Comparison of ENCODE assay signal across 8 cellular contexts in genomic region chr11:112961146-112961668, GRCh38. TPM values are rescaled to one million over a fixed set of nuclear protein-coding genes. Genes with fewer than 3 reads are reported as not detected.
A peak's percentile ranks its signal among the peaks of the same experiment; 100 is the strongest.
DNase-seq lines count a peak whose midpoint lies in the region; ATAC-seq, FAIRE-seq and TF ChIP-seq lines count a peak whose summit lies in the region.

Gene NCAM1 (plus strand): TSS chr11:112961420.

- CTCF ChIA-PET in CD4-positive, alpha-beta memory T cell (lab: Charles Lee; ENCODE audit: partially characterized antibody): no interaction called here
- CTCF ChIA-PET in K562 (lab: Yijun Ruan, JAX; ENCODE audit: low intra/inter-chr PET ratio): no interaction called here

- H3K9me1 ChIP-seq in K562 (ENCODE audit: control insufficient read depth, insufficient read depth, low read length): no peaks in the 10 kb centered on the region

- H3K27me3 ChIP-seq in CD4-positive, alpha-beta memory T cell (ENCODE audit: insufficient read depth, low read length): peaks cover 22% of the 10 kb centered on the region
- peaks cover 15 to 30% of the 10 kb centered on the region in 2 experiments for H3K27me3 ChIP-seq in K562 (ENCODE audit: control insufficient read depth in 2 of 2, insufficient read depth in 2 of 2, low read length in 2 of 2)
- H3K27me3 ChIP-seq in prostate gland (replicated peaks; ENCODE audit: insufficient read depth): peaks cover 14% of the 10 kb centered on the region

- ATAC-seq in K562: peak; percentile 72
- no peak for ATAC-seq in HG02571 (IDR thresholded peaks at IDR 0.05; ENCODE audit: unreplicated experiment)
- ATAC-seq in GM18858 (IDR thresholded peaks at IDR 0.05; ENCODE audit: unreplicated experiment): no peak

- POLR2A ChIA-PET in CD4-positive, alpha-beta memory T cell (lab: Charles Lee; ENCODE audit: partially characterized antibody): no interaction called here
- POLR2A ChIA-PET in K562 (lab: Yijun Ruan, JAX): interaction anchor here (0.6 kb wide), 2 partner anchors 20 to 487 kb away, joined by 3 to 5 read pairs; no protein-coding TSS in a partner anchor

- H3K4me1 Mint-ChIP-seq in CD4-positive, alpha-beta memory T cell: peaks cover 7 to 17% (median 13%) of the 10 kb centered on the region in 4 donors

- no peaks in the 10 kb centered on the region for H3K79me2 ChIP-seq in K562 (ENCODE audit: control insufficient read depth, insufficient read depth, low read length)

- in situ Hi-C loops in K562 (cut with MboI): no loop called here

- intact Hi-C loops in CD4-positive, alpha-beta memory T cell (cut with micrococcal nuclease): no loop called here
- intact Hi-C loops in K562 (cut with micrococcal nuclease): no loop called here
- intact Hi-C loops in prostate gland (cut with DNase I): loop anchor here (5.0 to 10.0 kb wide), 3 partner anchors 151 to 666 kb away; no protein-coding TSS in a partner anchor

- H3K4me3 ChIP-seq in CD4-positive, alpha-beta memory T cell (ENCODE audit: low read length in 2 of 2): peak within 1 kb of the TSS in 1 of 2 donors; percentile 22
- H3K4me3 ChIP-seq in K562 (no peak within 1 kb of the TSS), prostate gland (peak within 1 kb of the TSS; percentile 31 to 36)

- TF ChIP-seq CTCF in K562 (IDR thresholded peaks at IDR 0.05 in 2 of 3, conservative IDR thresholded peaks at IDR 0.05 in 1 of 3; ENCODE audit: insufficient read depth in 2 of 3, low read depth in 1 of 3, low read length in 3 of 3) (no peak), prostate gland (IDR thresholded peaks at IDR 0.05) (no peak)

- H4K20me1 ChIP-seq in K562 (replicated peaks; ENCODE audit: control insufficient read depth, insufficient read depth, low read length): no peaks in the 10 kb centered on the region

- TF ChIP-seq RAD21 in K562 (CRISPR knock-in tag; conservative IDR thresholded peaks at IDR 0.05 in 1 of 2, IDR thresholded peaks at IDR 0.05 in 1 of 2): no peak

- peaks cover 10% of the 10 kb centered on the region for H3K4me1 ChIP-seq in CD4-positive, alpha-beta memory T cell (ENCODE audit: insufficient read depth, low read length)
- H3K4me1 ChIP-seq in K562 (replicated peaks in 1 of 2; ENCODE audit: control insufficient read depth in 2 of 2, insufficient read depth in 2 of 2, low read length in 2 of 2): peaks cover 0 to 18% of the 10 kb centered on the region in 2 experiments; a peak in 2 of 5 replicates
- H3K4me1 ChIP-seq in prostate gland (replicated peaks): no peaks in the 10 kb centered on the region

- peak in 4 of 5 donors; percentile 1 to 3 (median 2) for DNase-seq in CD4-positive, alpha-beta memory T cell
- DNase-seq in HuH-7 (ENCODE audit: low spot score) (peak; percentile 31), NOMO-1 treated with dmso at 0.1 percent for 144 hours (lab: John Stamatoyannopoulos, UW; ENCODE audit: unreplicated experiment) (peak; percentile 41), K562 (ENCODE audit: extremely low read depth in 1 of 4, low spot score in 3 of 4) (peak; percentile 10 to 32 (median 17)), iPS DF 19.7 (ENCODE audit: low read depth, low spot score) (peak; percentile 91), prostate gland (ENCODE audit: low spot score) (no peak)

- no peak within 1 kb of the TSS for H3K27ac Mint-ChIP-seq in CD4-positive, alpha-beta memory T cell

- no peak within 1 kb of the TSS for H3K4me2 ChIP-seq in K562 (ENCODE audit: insufficient read depth, low read length)

- TF ChIP-seq POLR2A in K562 (conservative IDR thresholded peaks at IDR 0.05) (no peak), prostate gland (IDR thresholded peaks at IDR 0.05) (no peak)

- peak within 1 kb of the TSS; percentile 76 to 93 (median 85) for H3K4me3 Mint-ChIP-seq in CD4-positive, alpha-beta memory T cell

- H3K36me3 ChIP-seq in CD4-positive, alpha-beta memory T cell (ENCODE audit: insufficient read depth, low read length): no peaks in the 10 kb centered on the region
- H3K36me3 ChIP-seq in K562 (ENCODE audit: control insufficient read depth, insufficient read depth, low read length) (no peaks in the 10 kb centered on the region), prostate gland (no peaks in the 10 kb centered on the region)

- H3K9me3 Mint-ChIP-seq in CD4-positive, alpha-beta memory T cell: peaks cover 0 to 4% (median 0%) of the 10 kb centered on the region in 8 donors

- no peak for FAIRE-seq in K562 (lab: Jason Lieb, UNC)

- no peak within 1 kb of the TSS for H3K9ac ChIP-seq in K562 (ENCODE audit: insufficient read depth in 1 of 2, low read depth in 2 of 2, low read length in 2 of 2)

- H3K27ac ChIP-seq in CD4-positive, alpha-beta memory T cell (ENCODE audit: low read depth, low read length): no peak within 1 kb of the TSS
- H3K27ac ChIP-seq in K562 (ENCODE audit: extremely low read depth, low read depth, low read length) (no peak within 1 kb of the TSS), prostate gland (no peak within 1 kb of the TSS)

- BruUV-seq in K562 (replicated peaks; lab: Mats Ljungman, UMichigan): no TSS peak

- no peak for TF ChIP-seq EP300 in K562 (IDR thresholded peaks at IDR 0.05; ENCODE audit: low read length)

- H3K9me3 ChIP-seq in CD4-positive, alpha-beta memory T cell (ENCODE audit: control insufficient read depth in 1 of 2, low read length in 2 of 2): no peaks in the 10 kb centered on the region
- H3K9me3 ChIP-seq in K562 (replicated peaks; ENCODE audit: control insufficient read depth, insufficient read depth, low read depth, low read length) (no peaks in the 10 kb centered on the region), prostate gland (no peaks in the 10 kb centered on the region)

- peaks cover 42 to 45% of the 10 kb centered on the region in 2 donors for H3K27me3 Mint-ChIP-seq in CD4-positive, alpha-beta memory T cell

- H3K36me3 Mint-ChIP-seq in CD4-positive, alpha-beta memory T cell: peaks cover 0 to 2% of the 10 kb centered on the region in 2 donors

- WGBS in K562 (ENCODE audit: insufficient coverage, low coverage, missing lambda C conversion rate): 4% methylated on average over 28 of the region's 28 CpGs
- WGBS in prostate gland: under 1% methylated on average over 28 of the region's 28 CpGs

- no peak within 1 kb of the TSS for H2AFZ ChIP-seq in K562 (ENCODE audit: low read depth, low read length)

TF ChIP-seq in K562, 482 proteins besides CTCF, POLR2A, EP300 and RAD21:
- TF ChIP-seq BDP1 (IDR thresholded peaks at IDR 0.05; ENCODE audit: insufficient read depth, insufficient read length) (no peak), NEUROD1 (IDR thresholded peaks at IDR 0.05; ENCODE audit: borderline replicate concordance, low read depth, low read length, partially characterized antibody) (peak; percentile 38), PKNOX1 (IDR thresholded peaks at IDR 0.05) (peak; percentile 66)

RNA-seq across cellular contexts. Expression of gene NCAM1, which starts in this region (rescaled TPM):
- total RNA-seq in CD4-positive, alpha-beta memory T cell: under 1 TPM in 1 of 2 experiments, not detected in 1; 0.39 TPM
- polyA plus RNA-seq in CD4-positive, alpha-beta memory T cell: not detected
- total RNA-seq in K562 (2011; cell fraction: chromatin; rRNA removed; ENCODE audit: low replicate concordance): not detected in 2 replicates
- total RNA-seq in K562 (2011; cell fraction: nucleolus; rRNA removed): not detected in 2 replicates
- not detected in 2 replicates for total RNA-seq in K562 (2011; cell fraction: nucleoplasm; rRNA removed)
- total RNA-seq in K562 (2014; rRNA removed) (not detected in 2 replicates), K562 (2014; rRNA removed; fragmentation: Illumina TruSeq; extraction: Trizol) (not detected in 2 replicates), K562 (2015; rRNA removed; fragmentation: Illumina TruSeq; extraction: Trizol) (not detected in 2 replicates), K562 (2021) (0.09 TPM in 2 replicates), prostate gland (10 to 100 TPM in 1 of 2 donors, 1 to 10 TPM in 1; 3.8 to 39.7 TPM)
- polyA plus RNA-seq in K562 (2011; rRNA removed) (not detected in 2 replicates), K562 (2014; fragmentation: Illumina TruSeq; extraction: Trizol) (not detected in 2 replicates), K562 (2014; fragmentation: Nextera tagmentation; extraction: Ambion mirVana) (under 1 TPM in 1 of 2 experiments, not detected in 1; 0.23 TPM), K562 (2014; rRNA removed) (not detected in 2 replicates)
- polyA plus RNA-seq in K562 (2011; cell fraction: cytosol; rRNA removed): 0.01 and 0.03 TPM in 2 replicates
- not detected in 2 replicates for polyA plus RNA-seq in K562 (2011; cell fraction: nucleus; rRNA removed)
- 0.05 TPM in 1 of 2 replicates, not detected in the other for polyA plus RNA-seq in K562 (2012)
- polyA minus RNA-seq in K562 (2011; rRNA and poly(A)+ RNA removed): not detected in 2 replicates
- not detected in 2 replicates for polyA minus RNA-seq in K562 (2011; cell fraction: cytosol; rRNA and poly(A)+ RNA removed)
- not detected in 2 replicates for polyA minus RNA-seq in K562 (2011; cell fraction: nucleus; rRNA and poly(A)+ RNA removed)

Comparison
In these comparisons a context has a peak if more than half of its experiments do, and no peak if none do; other contexts are left out.
1. Peak in DNase-seq in CD4-positive, alpha-beta memory T cell; RNA of the gene not detected or under 1 TPM.
2. Peak in DNase-seq and ATAC-seq in K562; RNA of the gene not detected or under 1 TPM.